Comparison of ENCODE assay signal across 26 cellular contexts in genomic region chr4:3821580-3822229, GRCh38. TPM values are rescaled to one million over a fixed set of nuclear protein-coding genes. Genes with fewer than 3 reads are reported as not detected.
DNase-seq lines count a peak whose midpoint lies in the region; ATAC-seq, FAIRE-seq and TF ChIP-seq lines count a peak whose summit lies in the region.
"Had no signal": no experiment of that assay in that cellular context is flagged by ENCODE, and none has a peak within 500 bp of the region (broad histone marks: within the 10 kb centered on the region; RNA-seq: fewer than 3 reads in every experiment).

No MANE protein-coding gene starts in this region.

- intact Hi-C loops in pancreas (cut with DNase I) = no loop called here

- no peak overlapping the region for H2AK5ac ChIP-seq in H9 (ENCODE audit: insufficient read length, low read length)

- H3K23ac ChIP-seq in H9 (ENCODE audit: insufficient read length, low read depth, low read length) = no peak overlapping the region

- H4K5ac ChIP-seq in H9 (ENCODE audit: insufficient read length, low read depth, low read length) = no peak overlapping the region

- H3T11ph ChIP-seq in H9 (ENCODE audit: low read length) = no peak overlapping the region

- no peaks in the 10 kb centered on the region for H3K9me3 ChIP-seq in H9 (ENCODE audit: control insufficient read depth, low read depth, low read length)
- no peaks in the 10 kb centered on the region for H3K9me3 ChIP-seq in pancreas
- H3K9me3 ChIP-seq: Caco-2, neutrophil, SK-N-SH had no signal

- H3K27me3 ChIP-seq in H9 (ENCODE audit: insufficient read depth, low read length) (no peaks in the 10 kb centered on the region), pancreas (no peaks in the 10 kb centered on the region)
- H3K27me3 ChIP-seq: neutrophil had no signal

- H3K9ac ChIP-seq in H9 (ENCODE audit: extremely low read depth, insufficient read length, low read length) = no peak overlapping the region
- H3K9ac ChIP-seq: SK-N-SH had no signal

- no peak overlapping the region for H3K18ac ChIP-seq in H9 (ENCODE audit: insufficient read length, low read depth, low read length)

- H2BK5ac ChIP-seq in H9 (ENCODE audit: insufficient read length, low read length) = no peak overlapping the region

- H2AFZ ChIP-seq in H9 (ENCODE audit: low read length) = no peak overlapping the region

- H4K91ac ChIP-seq in H9 (ENCODE audit: insufficient read length, low read depth, low read length) = no peak overlapping the region

- no peak overlapping the region for H2BK20ac ChIP-seq in H9 (ENCODE audit: low read depth, low read length, poor library complexity, severe bottlenecking)

- in situ Hi-C loops in G401 (cut with HindIII; ENCODE audit: low sequenced_read_pairs) = no loop called here

- H3K4me1 Mint-ChIP-seq in H9 = peaks cover 11 to 37% of the 10 kb centered on the region in 2 experiments; a peak in 3 of 4 replicates
- H3K4me1 Mint-ChIP-seq: activated CD4-positive, alpha-beta T cell treated with anti-CD3 and anti-CD28 coated beads for 36 hours had no signal

- no peak overlapping the region for H3K27ac Mint-ChIP-seq in H9
- H3K27ac Mint-ChIP-seq: activated CD4-positive, alpha-beta T cell treated with anti-CD3 and anti-CD28 coated beads for 36 hours; activated CD8-positive, alpha-beta T cell treated with anti-CD3 and anti-CD28 coated beads, Interleukin-2, amount 10 ng/mL, durations not matched to agents 7 days and 5 days; activated naive CD8-positive, alpha-beta T cell; effector memory CD8-positive, alpha-beta T cell; T-helper 1 cell treated with Interleukin-12 subunit alpha and Interleukin-12 subunit beta and Interleukin-4 antibody, amounts not matched to agents 30 μg/mL and 1 μg/mL, for 36 hours had no signal

- H3K36me3 ChIP-seq in pancreas = no peaks in the 10 kb centered on the region
- H3K36me3 ChIP-seq: heart left ventricle, neutrophil, tibial nerve had no signal

- H3K23me2 ChIP-seq in H9 (ENCODE audit: insufficient read length, low read depth, low read length, poor library complexity, severe bottlenecking) = no peaks in the 10 kb centered on the region

- H2BK120ac ChIP-seq in H9 (ENCODE audit: low read depth, low read length, poor library complexity, severe bottlenecking) = no peak overlapping the region

- peak; percentile 4 for DNase-seq in G401 (ENCODE audit: low spot score)
- no peak for DNase-seq in H9
- peak in 2 of 6 donors; percentile 49 to 62 for DNase-seq in pancreas
- DNase-seq: activated CD4-positive, alpha-beta T cell treated with anti-CD3 and anti-CD28 coated beads for 36 hours; activated CD8-positive, alpha-beta T cell treated with anti-CD3 and anti-CD28 coated beads, Interleukin-2, amount 10 ng/mL, durations not matched to agents 7 days and 5 days; anterior cingulate cortex; cortex of kidney; effector memory CD8-positive, alpha-beta T cell; foreskin fibroblast; KBM-7; NCI-H1417; NCI-H2081 treated with DMSO at 0.1 percent for 48 hours; NCI-H345; SK-N-SH had no signal

- H4K20me1 ChIP-seq in H9 (ENCODE audit: control insufficient read depth, insufficient read depth, insufficient read length) = no peaks in the 10 kb centered on the region

- H3K27me3 Mint-ChIP-seq in H9 (ENCODE audit: low read depth) = peaks cover 36% of the 10 kb centered on the region
- H3K27me3 Mint-ChIP-seq: activated naive CD8-positive, alpha-beta T cell had no signal

- peak overlapping the region; percentile 76; the same call in 1 of the 2 replicates for H3K14ac ChIP-seq in H9 (ENCODE audit: insufficient read depth, low read length)

- no peaks in the 10 kb centered on the region for H3K79me2 ChIP-seq in H9 (ENCODE audit: insufficient read depth, low read length)

- no peak overlapping the region for H2BK12ac ChIP-seq in H9 (ENCODE audit: insufficient read length, low read depth, low read length)

- H3K4ac ChIP-seq in H9 (ENCODE audit: low read depth, low read length) = no peak overlapping the region

- TF ChIP-seq CTCF in H9 (conservative IDR thresholded peaks at IDR 0.05) (no peak), pancreas (IDR thresholded peaks at IDR 0.05) (no peak)

- H3K4me1 ChIP-seq in H9 (ENCODE audit: insufficient read depth, low read length) = no peaks in the 10 kb centered on the region
- no peaks in the 10 kb centered on the region for H3K4me1 ChIP-seq in pancreas
- H3K4me1 ChIP-seq: psoas muscle had no signal

- FAIRE-seq in pancreas (lab: Jason Lieb, UNC) = no peak

- peaks cover 0 to 4% of the 10 kb centered on the region in 2 experiments; a peak in 1 of 5 replicates for H3K9me3 Mint-ChIP-seq in H9
- H3K9me3 Mint-ChIP-seq: effector memory CD8-positive, alpha-beta T cell; T-helper 1 cell treated with Interleukin-12 subunit alpha and Interleukin-12 subunit beta and Interleukin-4 antibody, amounts not matched to agents 30 μg/mL and 1 μg/mL, for 36 hours had no signal

- H3K36me3 Mint-ChIP-seq in H9 (ENCODE audit: insufficient read depth in 1 of 3, low read depth in 3 of 3) = peaks cover 0 to 2% (median 0%) of the 10 kb centered on the region in 3 experiments; a peak in 1 of 7 replicates
- H3K36me3 Mint-ChIP-seq: activated naive CD8-positive, alpha-beta T cell had no signal

- H3K27ac ChIP-seq in H9 (ENCODE audit: insufficient read length, low read depth, low read length) = no peak overlapping the region
- H3K27ac ChIP-seq in pancreas = no peak overlapping the region
- H3K27ac ChIP-seq: C4-2B, heart left ventricle, neutrophil, psoas muscle, tibial nerve had no signal

- no peak overlapping the region for H3K4me3 Mint-ChIP-seq in H9
- H3K4me3 Mint-ChIP-seq: activated CD4-positive, alpha-beta T cell treated with anti-CD3 and anti-CD28 coated beads for 36 hours; activated CD8-positive, alpha-beta T cell treated with anti-CD3 and anti-CD28 coated beads, Interleukin-2, amount 10 ng/mL, durations not matched to agents 7 days and 5 days; activated naive CD8-positive, alpha-beta T cell; effector memory CD8-positive, alpha-beta T cell; T-helper 1 cell treated with Interleukin-12 subunit alpha and Interleukin-12 subunit beta and Interleukin-4 antibody, amounts not matched to agents 30 μg/mL and 1 μg/mL, for 36 hours had no signal

- no peak overlapping the region for H4K8ac ChIP-seq in H9 (replicated peaks; ENCODE audit: insufficient read length, low read depth, low read length)

- H3K56ac ChIP-seq in H9 (ENCODE audit: insufficient read length, low read depth, low read length) = no peak overlapping the region

- no peak overlapping the region for H3K4me2 ChIP-seq in H9 (ENCODE audit: insufficient read depth, insufficient read length, low read length)
- H3K4me2 ChIP-seq: SK-N-SH had no signal

- no peaks in the 10 kb centered on the region for H3K79me1 ChIP-seq in H9 (ENCODE audit: insufficient read depth, low read depth, low read length, poor library complexity, severe bottlenecking)

- H3K4me3 ChIP-seq in pancreas = no peak overlapping the region
- H3K4me3 ChIP-seq: heart left ventricle, psoas muscle, tibial nerve had no signal

- no CpG with 5 or more reads among the region's 15 CpGs for WGBS in H9 (ENCODE audit: extremely low coverage, insufficient read length, low lambda C conversion rate)
- WGBS in pancreas, 2 donors = 67 to 72% methylated on average over 12 to 15 of the region's 15 CpGs

- ATAC-seq in esophagus mucosa (peak; percentile 13), pancreas (peak in 3 of 4 donors; percentile 24 to 41 (median 39)), GM21825 (IDR thresholded peaks at IDR 0.05; ENCODE audit: unreplicated experiment) (no peak), HG03159 (IDR thresholded peaks at IDR 0.05; ENCODE audit: unreplicated experiment) (no peak), HG02938 (IDR thresholded peaks at IDR 0.05; ENCODE audit: unreplicated experiment) (no peak)
- ATAC-seq: activated CD4-positive, alpha-beta T cell treated with anti-CD3 and anti-CD28 coated beads for 36 hours; activated CD8-positive, alpha-beta T cell treated with anti-CD3 and anti-CD28 coated beads, Interleukin-2, amount 10 ng/mL, durations not matched to agents 7 days and 5 days; effector memory CD8-positive, alpha-beta T cell; psoas muscle had no signal

- no peak overlapping the region for H2BK15ac ChIP-seq in H9 (ENCODE audit: low read depth, low read length)

RNA-seq across cellular contexts. Expression of gene ADRA2C, which starts 55.5 kb away (rescaled TPM):
- 7.9 and 11.7 TPM in 2 replicates for total RNA-seq in G401 (2014; rRNA removed; shearing (Covaris generic))
- total RNA-seq in H9 (2021) = 7.2 and 8.6 TPM in 2 replicates
- 0.60 TPM for total RNA-seq in esophagus mucosa
- 1 to 10 TPM; 1.1 to 6.8 (median 3.0) TPM for total RNA-seq in pancreas
- polyA plus RNA-seq in pancreas = 1 to 10 TPM; 1.9 to 5.3 TPM
- total RNA-seq: activated CD4-positive, alpha-beta T cell treated with anti-CD3 and anti-CD28 coated beads for 36 hours; activated CD8-positive, alpha-beta T cell treated with anti-CD3 and anti-CD28 coated beads, Interleukin-2, amount 10 ng/mL, durations not matched to agents 7 days and 5 days had no signal

Comparison
In these comparisons a context has a peak if more than half of its experiments do, and no peak if none do; other contexts are left out.
1. ATAC-seq: peak in esophagus mucosa (single experiment) and pancreas (3 of 4); none in GM21825 (single experiment), HG03159 (single experiment) and HG02938 (single experiment).